In genomic region chr16:66751135-66751991, GRCh38 we compare ENCODE assay signal across 8 cellular contexts. TPM values are rescaled to one million over a fixed set of nuclear protein-coding genes. Genes with fewer than 3 reads are reported as not detected.
A peak's percentile ranks its signal among the peaks of the same experiment; 100 is the strongest.
DNase-seq lines count a peak whose midpoint lies in the region; ATAC-seq and TF ChIP-seq lines count a peak whose summit lies in the region.

Gene DYNC1LI2 (minus strand): TSS chr16:66751609. CDS start chr16:66751591, 18 bp downstream.

- DNase-seq in DMS53 (lab: John Stamatoyannopoulos, UW) (peak; percentile 81), HuH-7 (ENCODE audit: low spot score) (peak; percentile 81), RWPE2 (ENCODE audit: low spot score) (peak; percentile 79), fibroblast of the aortic adventitia (ENCODE audit: low read depth) (peak; percentile 61)
- DNase-seq in activated effector memory CD4-positive, alpha-beta T cell treated with Interleukin-2 at 50 U/mL for 16 hours: peak; percentile 73

- H3K27ac ChIP-seq in RWPE2 (ENCODE audit: poor library complexity, severe bottlenecking): peak within 1 kb of the TSS; percentile 59

- peaks cover 37% of the 10 kb centered on the region for H3K36me3 ChIP-seq in RWPE2 (ENCODE audit: low read depth)

- peaks cover 31% of the 10 kb centered on the region for H3K4me1 Mint-ChIP-seq in nephron
- H3K4me1 Mint-ChIP-seq in stimulated activated naive CD8-positive, alpha-beta T cell treated with anti-CD3 and anti-CD28 coated beads, Interleukin-15, Interleukin-2, amounts not matched to agents 100 ng/mL and 50 ng/mL, for 24 hours (ENCODE audit: low read depth): peaks cover 42% of the 10 kb centered on the region

- H3K9me3 ChIP-seq in RWPE2 (ENCODE audit: severe bottlenecking): no peaks in the 10 kb centered on the region

- no peaks in the 10 kb centered on the region for H3K9me3 Mint-ChIP-seq in nephron
- H3K9me3 Mint-ChIP-seq in stimulated activated naive CD8-positive, alpha-beta T cell treated with anti-CD3 and anti-CD28 coated beads, Interleukin-15, Interleukin-2, amounts not matched to agents 100 ng/mL and 50 ng/mL, for 24 hours: no peaks in the 10 kb centered on the region

- peaks cover 15% of the 10 kb centered on the region for H3K4me1 ChIP-seq in RWPE2 (ENCODE audit: insufficient read depth, poor library complexity, severe bottlenecking)

- peak within 1 kb of the TSS; percentile 86 to 91 (median 91) for H3K4me3 Mint-ChIP-seq in nephron
- H3K4me3 Mint-ChIP-seq in stimulated activated naive CD8-positive, alpha-beta T cell treated with anti-CD3 and anti-CD28 coated beads, Interleukin-15, Interleukin-2, amounts not matched to agents 100 ng/mL and 50 ng/mL, for 24 hours: peak within 1 kb of the TSS; percentile 90

- ATAC-seq in GM21423 (IDR thresholded peaks at IDR 0.05; ENCODE audit: unreplicated experiment) (peak; percentile 78), RWPE2 (ENCODE audit: low read depth) (peak; percentile 83)

- H3K27me3 Mint-ChIP-seq in nephron (ENCODE audit: low read depth): peaks cover 14% of the 10 kb centered on the region
- H3K27me3 Mint-ChIP-seq in stimulated activated naive CD8-positive, alpha-beta T cell treated with anti-CD3 and anti-CD28 coated beads, Interleukin-15, Interleukin-2, amounts not matched to agents 100 ng/mL and 50 ng/mL, for 24 hours: peaks cover 7% of the 10 kb centered on the region

- H3K27ac Mint-ChIP-seq in nephron: peak within 1 kb of the TSS; percentile 83 to 98 (median 97)
- peak within 1 kb of the TSS; percentile 78 for H3K27ac Mint-ChIP-seq in stimulated activated naive CD8-positive, alpha-beta T cell treated with anti-CD3 and anti-CD28 coated beads, Interleukin-15, Interleukin-2, amounts not matched to agents 100 ng/mL and 50 ng/mL, for 24 hours

- no peaks in the 10 kb centered on the region for H3K27me3 ChIP-seq in RWPE2 (ENCODE audit: insufficient read depth, poor library complexity, severe bottlenecking)

- H3K36me3 Mint-ChIP-seq in nephron (ENCODE audit: low read depth): peaks cover 29% of the 10 kb centered on the region
- H3K36me3 Mint-ChIP-seq in stimulated activated naive CD8-positive, alpha-beta T cell treated with anti-CD3 and anti-CD28 coated beads, Interleukin-15, Interleukin-2, amounts not matched to agents 100 ng/mL and 50 ng/mL, for 24 hours (ENCODE audit: low read depth): peaks cover 15% of the 10 kb centered on the region

- H3K4me3 ChIP-seq in RWPE2 (ENCODE audit: severe bottlenecking): peak within 1 kb of the TSS; percentile 99
- H3K4me3 ChIP-seq in fibroblast of the aortic adventitia (ENCODE audit: low read depth, low read length): peak within 1 kb of the TSS; percentile 92

- TF ChIP-seq CTCF in RWPE2 (IDR thresholded peaks at IDR 0.05; ENCODE audit: poor library complexity, severe bottlenecking): peak; percentile 98
- TF ChIP-seq CTCF in fibroblast of the aortic adventitia (IDR thresholded peaks at IDR 0.05; ENCODE audit: insufficient read depth, low read length): peak; percentile 57
- peak; percentile 80 to 91 (median 89) for TF ChIP-seq CTCF in nephron (IDR thresholded peaks at IDR 0.05; ENCODE audit: unreplicated experiment in 3 of 3)

RNA-seq across cellular contexts. Expression of gene DYNC1LI2, which starts in this region (rescaled TPM):
- total RNA-seq in fibroblast of the aortic adventitia (ENCODE audit: low replicate concordance): 148 and 256 TPM in 2 replicates

Comparison
In these comparisons a context has a peak if more than half of its experiments do, and no peak if none do; other contexts are left out.
1. Peak in every context shown above with its lines: DNase-seq, ATAC-seq, H3K4me3 ChIP-seq and H3K27ac ChIP-seq.